1 cellular context compared by ENCODE assay signal in the genomic region with DNA sequence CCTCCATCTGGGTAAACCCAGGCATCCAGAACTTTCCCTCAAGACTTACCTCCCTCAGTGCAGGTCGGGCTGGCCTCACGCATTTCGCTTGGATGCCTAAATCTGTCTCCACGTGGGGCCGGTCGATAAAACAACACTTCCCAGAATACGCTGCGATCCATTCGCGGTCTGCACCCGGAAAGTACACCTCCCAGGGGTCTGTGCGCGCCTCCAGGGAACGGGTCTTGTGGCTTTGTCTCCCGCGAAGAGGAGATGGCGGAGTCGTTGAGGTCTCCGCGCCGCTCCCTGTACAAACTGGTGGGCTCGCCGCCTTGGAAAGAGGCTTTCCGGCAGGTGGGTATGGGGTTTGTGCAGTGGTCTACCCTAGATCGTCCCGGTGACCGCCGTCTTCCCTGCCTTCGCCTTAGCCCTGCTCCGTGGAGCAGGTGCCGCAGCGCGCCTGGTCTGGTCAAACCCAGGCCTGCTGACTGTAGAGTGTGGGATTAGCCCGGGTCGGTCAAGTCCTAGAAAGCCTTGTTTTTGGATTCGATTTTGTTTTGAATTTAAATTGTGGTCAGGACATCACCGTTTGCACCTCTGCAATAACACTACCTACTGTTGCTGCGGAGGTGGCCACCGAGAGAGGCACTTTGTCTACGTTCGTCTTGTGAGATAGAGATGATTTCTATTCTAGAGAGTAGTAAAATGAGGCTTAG.
TF ChIP-seq lines count a peak whose summit lies in the region.

TSS of gene RPAIN (plus strand) at position 224 of the 695 bp plus-strand sequence. CDS start at position 253, 29 bp downstream.

TF ChIP-seq in K562, 482 proteins besides CTCF, POLR2A, EP300 and RAD21 (continued from another document and continues in another):
- TF ChIP-seq PBX2 (CRISPR knock-in tag; IDR thresholded peaks at IDR 0.05; ENCODE audit: low read depth) (no peak), PBX2 (tag; conservative IDR thresholded peaks at IDR 0.05; ENCODE audit: low read depth) (no peak), ZNF318 (IDR thresholded peaks at IDR 0.05; ENCODE audit: borderline replicate concordance in 1 of 2, low read depth in 1 of 2) (no peak), E2F3 (CRISPR knock-in tag; IDR thresholded peaks at IDR 0.05) (no peak), NRF1 (conservative IDR thresholded peaks at IDR 0.05 in 1 of 2, IDR thresholded peaks at IDR 0.05 in 1 of 2) (peak in 1 of 2 experiments; percentile 44; a peak in 2 of 4 replicates), KAT7 (CRISPR knock-in tag; IDR thresholded peaks at IDR 0.05; ENCODE audit: borderline replicate concordance) (no peak), RBBP5 (IDR thresholded peaks at IDR 0.05; ENCODE audit: borderline replicate concordance, insufficient read depth, low read length, poor library complexity, severe bottlenecking) (peak; percentile 16), CBFA2T2 (conservative IDR thresholded peaks at IDR 0.05) (no peak), CREBBP (IDR thresholded peaks at IDR 0.05; ENCODE audit: low read depth, low read length) (no peak), ZNF609 (CRISPR knock-in tag; IDR thresholded peaks at IDR 0.05; ENCODE audit: borderline replicate concordance) (0 out of 2 replicates have a peak, but pooled peaks have one; percentile 40), ZBTB7A (IDR thresholded peaks at IDR 0.05; ENCODE audit: borderline replicate concordance, control insufficient read depth, low read depth, low read length) (no peak), ZNF134 (CRISPR knock-in tag; conservative IDR thresholded peaks at IDR 0.05) (no peak), RFX7 (CRISPR knock-in tag; IDR thresholded peaks at IDR 0.05) (no peak), NFIX (CRISPR knock-in tag; IDR thresholded peaks at IDR 0.05; ENCODE audit: low read depth) (no peak), POLR2B (IDR thresholded peaks at IDR 0.05; ENCODE audit: low read depth, partially characterized antibody) (peak; percentile 79), RBM17 (IDR thresholded peaks at IDR 0.05; ENCODE audit: borderline replicate concordance, low read depth, low read length) (no peak), RFX5 (IDR thresholded peaks at IDR 0.05; ENCODE audit: low read depth, low read length) (no peak), PHF8 (IDR thresholded peaks at IDR 0.05; ENCODE audit: borderline replicate concordance, low read length) (peak; percentile 65; the same call in 1 of the 2 replicates), HEY1 (CRISPR knock-in tag; IDR thresholded peaks at IDR 0.05; ENCODE audit: borderline replicate concordance) (no peak), ATF7 (IDR thresholded peaks at IDR 0.05) (peak; percentile 27; the same call in 1 of the 2 replicates), MAFK (IDR thresholded peaks at IDR 0.05; ENCODE audit: low read length) (no peak), STAG1 (CRISPR knock-in tag; IDR thresholded peaks at IDR 0.05; ENCODE audit: borderline replicate concordance) (no peak)
- TF ChIP-seq, protein P1, sequence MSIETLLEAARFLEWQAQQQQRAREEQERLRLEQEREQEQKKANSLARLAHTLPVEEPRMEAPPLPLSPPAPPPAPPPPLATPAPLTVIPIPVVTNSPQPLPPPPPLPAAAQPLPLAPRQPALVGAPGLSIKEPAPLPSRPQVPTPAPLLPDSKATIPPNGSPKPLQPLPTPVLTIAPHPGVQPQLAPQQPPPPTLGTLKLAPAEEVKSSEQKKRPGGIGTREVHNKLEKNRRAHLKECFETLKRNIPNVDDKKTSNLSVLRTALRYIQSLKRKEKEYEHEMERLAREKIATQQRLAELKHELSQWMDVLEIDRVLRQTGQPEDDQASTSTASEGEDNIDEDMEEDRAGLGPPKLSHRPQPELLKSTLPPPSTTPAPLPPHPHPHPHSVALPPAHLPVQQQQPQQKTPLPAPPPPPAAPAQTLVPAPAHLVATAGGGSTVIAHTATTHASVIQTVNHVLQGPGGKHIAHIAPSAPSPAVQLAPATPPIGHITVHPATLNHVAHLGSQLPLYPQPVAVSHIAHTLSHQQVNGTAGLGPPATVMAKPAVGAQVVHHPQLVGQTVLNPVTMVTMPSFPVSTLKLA (conservative IDR thresholded peaks at IDR 0.05), result peak; percentile 99 to 100
- TF ChIP-seq, protein P2, sequence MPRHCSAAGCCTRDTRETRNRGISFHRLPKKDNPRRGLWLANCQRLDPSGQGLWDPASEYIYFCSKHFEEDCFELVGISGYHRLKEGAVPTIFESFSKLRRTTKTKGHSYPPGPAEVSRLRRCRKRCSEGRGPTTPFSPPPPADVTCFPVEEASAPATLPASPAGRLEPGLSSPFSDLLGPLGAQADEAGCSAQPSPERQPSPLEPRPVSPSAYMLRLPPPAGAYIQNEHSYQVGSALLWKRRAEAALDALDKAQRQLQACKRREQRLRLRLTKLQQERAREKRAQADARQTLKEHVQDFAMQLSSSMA (CRISPR knock-in tag; IDR thresholded peaks at IDR 0.05), result peak; percentile 96
- TF ChIP-seq, protein P3, sequence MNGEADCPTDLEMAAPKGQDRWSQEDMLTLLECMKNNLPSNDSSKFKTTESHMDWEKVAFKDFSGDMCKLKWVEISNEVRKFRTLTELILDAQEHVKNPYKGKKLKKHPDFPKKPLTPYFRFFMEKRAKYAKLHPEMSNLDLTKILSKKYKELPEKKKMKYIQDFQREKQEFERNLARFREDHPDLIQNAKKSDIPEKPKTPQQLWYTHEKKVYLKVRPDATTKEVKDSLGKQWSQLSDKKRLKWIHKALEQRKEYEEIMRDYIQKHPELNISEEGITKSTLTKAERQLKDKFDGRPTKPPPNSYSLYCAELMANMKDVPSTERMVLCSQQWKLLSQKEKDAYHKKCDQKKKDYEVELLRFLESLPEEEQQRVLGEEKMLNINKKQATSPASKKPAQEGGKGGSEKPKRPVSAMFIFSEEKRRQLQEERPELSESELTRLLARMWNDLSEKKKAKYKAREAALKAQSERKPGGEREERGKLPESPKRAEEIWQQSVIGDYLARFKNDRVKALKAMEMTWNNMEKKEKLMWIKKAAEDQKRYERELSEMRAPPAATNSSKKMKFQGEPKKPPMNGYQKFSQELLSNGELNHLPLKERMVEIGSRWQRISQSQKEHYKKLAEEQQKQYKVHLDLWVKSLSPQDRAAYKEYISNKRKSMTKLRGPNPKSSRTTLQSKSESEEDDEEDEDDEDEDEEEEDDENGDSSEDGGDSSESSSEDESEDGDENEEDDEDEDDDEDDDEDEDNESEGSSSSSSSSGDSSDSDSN (IDR thresholded peaks at IDR 0.05; ENCODE audit: borderline replicate concordance in 1 of 2, low read depth in 2 of 2, low read length in 2 of 2), result no peak
- TF ChIP-seq, protein P4, sequence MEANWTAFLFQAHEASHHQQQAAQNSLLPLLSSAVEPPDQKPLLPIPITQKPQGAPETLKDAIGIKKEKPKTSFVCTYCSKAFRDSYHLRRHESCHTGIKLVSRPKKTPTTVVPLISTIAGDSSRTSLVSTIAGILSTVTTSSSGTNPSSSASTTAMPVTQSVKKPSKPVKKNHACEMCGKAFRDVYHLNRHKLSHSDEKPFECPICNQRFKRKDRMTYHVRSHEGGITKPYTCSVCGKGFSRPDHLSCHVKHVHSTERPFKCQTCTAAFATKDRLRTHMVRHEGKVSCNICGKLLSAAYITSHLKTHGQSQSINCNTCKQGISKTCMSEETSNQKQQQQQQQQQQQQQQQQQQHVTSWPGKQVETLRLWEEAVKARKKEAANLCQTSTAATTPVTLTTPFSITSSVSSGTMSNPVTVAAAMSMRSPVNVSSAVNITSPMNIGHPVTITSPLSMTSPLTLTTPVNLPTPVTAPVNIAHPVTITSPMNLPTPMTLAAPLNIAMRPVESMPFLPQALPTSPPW (CRISPR knock-in tag; IDR thresholded peaks at IDR 0.05), result 0 out of 2 replicates have a peak, but pooled peaks have one; percentile 1
